In the genomic region with DNA sequence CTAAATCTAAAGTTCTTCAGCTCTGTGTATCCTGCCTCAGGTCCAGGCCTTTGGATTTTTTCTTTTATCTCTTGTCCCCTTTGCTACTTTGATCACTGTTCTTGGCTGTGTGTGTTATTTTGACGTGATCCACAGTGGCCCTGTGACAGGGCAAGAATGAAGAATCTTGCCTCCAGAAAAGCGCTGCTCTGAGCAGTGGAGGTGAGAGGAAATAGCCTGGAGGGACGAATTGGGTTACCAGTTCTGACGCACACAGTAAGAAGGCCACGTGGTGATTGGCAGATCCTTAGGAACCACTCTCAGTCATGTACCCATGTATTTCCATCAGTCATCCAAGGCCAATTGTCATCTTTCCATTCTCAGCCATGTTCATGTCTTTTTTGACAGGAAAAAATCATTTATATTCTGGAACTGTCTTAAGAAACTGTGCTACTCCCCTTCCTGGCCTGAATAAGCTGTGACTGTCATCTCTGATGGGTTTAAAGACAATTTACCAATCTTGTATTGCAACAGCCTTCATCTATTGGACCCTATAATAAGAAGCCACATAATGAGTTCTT, we compare ENCODE assay signal across 18 cellular contexts. TPM values are rescaled to one million over a fixed set of nuclear protein-coding genes. Genes with fewer than 3 reads are reported as not detected.
DNase-seq lines count a peak whose midpoint lies in the region; ATAC-seq and TF ChIP-seq lines count a peak whose summit lies in the region.
"Had no signal": no experiment of that assay in that cellular context is flagged by ENCODE, and none has a peak within 500 bp of the region (broad histone marks: within the 10 kb centered on the region; RNA-seq: fewer than 3 reads in every experiment).

No MANE protein-coding gene starts in this region.

- no peaks in the 10 kb centered on the region for H3K79me2 ChIP-seq in neural cell (replicated peaks; ENCODE audit: insufficient read depth, low read length)

- H3K4me3 Mint-ChIP-seq in stimulated activated naive CD8-positive, alpha-beta T cell treated with anti-CD3 and anti-CD28 coated beads, Interleukin-15, amount 100 ng/mL, for 72 hours: no peak overlapping the region
- H3K4me3 Mint-ChIP-seq in activated CD8-positive, alpha-beta T cell treated with anti-CD3 and anti-CD28 coated beads for 36 hours: no peak overlapping the region
- H3K4me3 Mint-ChIP-seq: CD14-positive monocyte; CD4-positive, alpha-beta memory T cell had no signal

- peak; percentile 39 for ATAC-seq in Right ventricle myocardium superior (ENCODE audit: poor library complexity)
- ATAC-seq in stimulated activated naive CD8-positive, alpha-beta T cell treated with anti-CD3 and anti-CD28 coated beads, Interleukin-15, amount 100 ng/mL, for 72 hours: no peak
- ATAC-seq in activated CD8-positive, alpha-beta T cell treated with anti-CD3 and anti-CD28 coated beads for 36 hours: no peak
- ATAC-seq: GM12878 had no signal

- H3K36me3 Mint-ChIP-seq in activated CD8-positive, alpha-beta T cell treated with anti-CD3 and anti-CD28 coated beads for 36 hours (ENCODE audit: low read depth): no peaks in the 10 kb centered on the region
- H3K36me3 Mint-ChIP-seq: CD14-positive monocyte; CD4-positive, alpha-beta memory T cell had no signal

- CTCF ChIA-PET in activated CD8-positive, alpha-beta T cell treated with anti-CD3 and anti-CD28 coated beads for 36 hours (lab: Charles Lee): no interaction called here

- H3K36me3 ChIP-seq in left ventricle myocardium inferior: no peaks in the 10 kb centered on the region
- H3K36me3 ChIP-seq in neural cell (ENCODE audit: insufficient read depth, low read length): no peaks in the 10 kb centered on the region
- H3K36me3 ChIP-seq: BLaER1, HAP-1 had no signal

- POLR2A ChIA-PET in activated CD8-positive, alpha-beta T cell treated with anti-CD3 and anti-CD28 coated beads for 36 hours (lab: Charles Lee): no interaction called here

- H3K27ac Mint-ChIP-seq in stimulated activated naive CD8-positive, alpha-beta T cell treated with anti-CD3 and anti-CD28 coated beads, Interleukin-15, amount 100 ng/mL, for 72 hours: no peak overlapping the region
- H3K27ac Mint-ChIP-seq in activated CD8-positive, alpha-beta T cell treated with anti-CD3 and anti-CD28 coated beads for 36 hours: no peak overlapping the region
- H3K27ac Mint-ChIP-seq: CD14-positive monocyte; CD4-positive, alpha-beta memory T cell had no signal

- H3K9me3 ChIP-seq in left ventricle myocardium inferior (replicated peaks): no peaks in the 10 kb centered on the region
- no peaks in the 10 kb centered on the region for H3K9me3 ChIP-seq in neural cell (ENCODE audit: low read length)
- H3K9me3 ChIP-seq: HAP-1 had no signal

- DNase-seq in ELF-1 (ENCODE audit: low read depth, low spot score): peak; percentile 23
- DNase-seq in Right ventricle myocardium superior: no peak
- no peak for DNase-seq in left ventricle myocardium inferior
- DNase-seq in stimulated activated naive CD8-positive, alpha-beta T cell treated with anti-CD3 and anti-CD28 coated beads, Interleukin-15, amount 100 ng/mL, for 72 hours: no peak
- no peak for DNase-seq in NCI-H187 treated with DMSO at 0.1 percent for 48 hours (lab: John Stamatoyannopoulos, UW)
- no peak for DNase-seq in activated CD8-positive, alpha-beta T cell treated with anti-CD3 and anti-CD28 coated beads for 36 hours
- no peak for DNase-seq in activated CD4-positive, alpha-beta T cell treated with anti-CD3 and anti-CD28 coated beads for 1 hour
- DNase-seq: 8988T; CD4-positive, alpha-beta memory T cell; DMS79 treated with DMSO at 0.1 percent for 48 hours; GM23248 had no signal

- peaks cover 3% of the 10 kb centered on the region for H3F3A ChIP-seq in neural cell (ENCODE audit: insufficient read depth, low read length, poor library complexity, severe bottlenecking)

- H3K9ac ChIP-seq in neural cell (ENCODE audit: low read length): peak overlapping the region; percentile 32
- H3K9ac ChIP-seq: BLaER1, GM23248 had no signal

- no peaks in the 10 kb centered on the region for H3K4me1 Mint-ChIP-seq in stimulated activated naive CD8-positive, alpha-beta T cell treated with anti-CD3 and anti-CD28 coated beads, Interleukin-15, amount 100 ng/mL, for 72 hours
- no peaks in the 10 kb centered on the region for H3K4me1 Mint-ChIP-seq in activated CD8-positive, alpha-beta T cell treated with anti-CD3 and anti-CD28 coated beads for 36 hours (ENCODE audit: low read depth)
- H3K4me1 Mint-ChIP-seq: CD14-positive monocyte; CD4-positive, alpha-beta memory T cell had no signal

- H3K9me3 Mint-ChIP-seq in stimulated activated naive CD8-positive, alpha-beta T cell treated with anti-CD3 and anti-CD28 coated beads, Interleukin-15, amount 100 ng/mL, for 72 hours: peaks cover 0 to 17% of the 10 kb centered on the region in 2 donors
- peaks cover 3% of the 10 kb centered on the region for H3K9me3 Mint-ChIP-seq in activated CD8-positive, alpha-beta T cell treated with anti-CD3 and anti-CD28 coated beads for 36 hours

- no peak for TF ChIP-seq RAD21 in neural cell (conservative IDR thresholded peaks at IDR 0.05)

- intact Hi-C loops in Right ventricle myocardium superior (cut with DNase I): no loop called here
- intact Hi-C loops in left ventricle myocardium inferior (cut with micrococcal nuclease): no loop called here
- intact Hi-C loops in activated CD8-positive, alpha-beta T cell treated with anti-CD3 and anti-CD28 coated beads for 36 hours (cut with micrococcal nuclease): no loop called here

- no peaks in the 10 kb centered on the region for H3K9me2 ChIP-seq in neural cell (ENCODE audit: insufficient read depth, low read length)

- no peak overlapping the region for H2AFZ ChIP-seq in neural cell (ENCODE audit: low read depth, low read length)
- H2AFZ ChIP-seq: GM23248 had no signal

- H3K27me3 Mint-ChIP-seq in stimulated activated naive CD8-positive, alpha-beta T cell treated with anti-CD3 and anti-CD28 coated beads, Interleukin-15, amount 100 ng/mL, for 72 hours: peaks cover 30% of the 10 kb centered on the region
- peaks cover 7% of the 10 kb centered on the region for H3K27me3 Mint-ChIP-seq in activated CD8-positive, alpha-beta T cell treated with anti-CD3 and anti-CD28 coated beads for 36 hours

- peaks cover 33% of the 10 kb centered on the region for H3K4me1 ChIP-seq in left ventricle myocardium inferior
- H3K4me1 ChIP-seq: BLaER1, HAP-1 had no signal

- no peaks in the 10 kb centered on the region for H4K20me1 ChIP-seq in neural cell (ENCODE audit: insufficient read depth)
- H4K20me1 ChIP-seq: BLaER1 had no signal

- H3K27me3 ChIP-seq in left ventricle myocardium inferior (ENCODE audit: low read depth) (no peaks in the 10 kb centered on the region), neural cell (ENCODE audit: insufficient read depth, low read depth, low read length) (no peaks in the 10 kb centered on the region)
- H3K27me3 ChIP-seq: BLaER1 had no signal

- peak; percentile 96 for TF ChIP-seq EP300 in neural cell (conservative IDR thresholded peaks at IDR 0.05; ENCODE audit: poor library complexity, severe bottlenecking)

- H3K4me3 ChIP-seq in left ventricle myocardium inferior: no peak overlapping the region
- H3K4me3 ChIP-seq in neural cell (ENCODE audit: low read length): peak overlapping the region; percentile 24
- H3K4me3 ChIP-seq: BLaER1, GM12878, GM23248, HAP-1 had no signal

- no peak for TF ChIP-seq CTCF in left ventricle myocardium inferior (IDR thresholded peaks at IDR 0.05; ENCODE audit: borderline replicate concordance)
- no peak for TF ChIP-seq CTCF in neural cell (IDR thresholded peaks at IDR 0.05; ENCODE audit: poor library complexity, severe bottlenecking)
- TF ChIP-seq CTCF in activated CD8-positive, alpha-beta T cell treated with anti-CD3 and anti-CD28 coated beads for 36 hours (IDR thresholded peaks at IDR 0.05): no peak

- H3K4me2 ChIP-seq in neural cell (ENCODE audit: low read length): no peak overlapping the region
- H3K4me2 ChIP-seq: BLaER1 had no signal

- H3K27ac ChIP-seq in left ventricle myocardium inferior (replicated peaks) (peak overlapping the region; percentile 47), neural cell (ENCODE audit: low read length) (peak overlapping the region; percentile 82)
- H3K27ac ChIP-seq: BLaER1, GM23248 had no signal

TF ChIP-seq in neural cell, 6 proteins besides CTCF, POLR2A, EP300 and RAD21:
- TF ChIP-seq EZH2 (IDR thresholded peaks at IDR 0.05; ENCODE audit: borderline replicate concordance, insufficient read depth, low read length, poor library complexity, severe bottlenecking) (no peak), POLR2AphosphoS5 (IDR thresholded peaks at IDR 0.05) (peak; percentile 55), MXI1 (conservative IDR thresholded peaks at IDR 0.05; ENCODE audit: poor library complexity, severe bottlenecking) (no peak), TAF1 (IDR thresholded peaks at IDR 0.05; ENCODE audit: low read depth) (no peak), SMC3 (conservative IDR thresholded peaks at IDR 0.05; ENCODE audit: poor library complexity) (no peak)
- TF ChIP-seq, protein P1, sequence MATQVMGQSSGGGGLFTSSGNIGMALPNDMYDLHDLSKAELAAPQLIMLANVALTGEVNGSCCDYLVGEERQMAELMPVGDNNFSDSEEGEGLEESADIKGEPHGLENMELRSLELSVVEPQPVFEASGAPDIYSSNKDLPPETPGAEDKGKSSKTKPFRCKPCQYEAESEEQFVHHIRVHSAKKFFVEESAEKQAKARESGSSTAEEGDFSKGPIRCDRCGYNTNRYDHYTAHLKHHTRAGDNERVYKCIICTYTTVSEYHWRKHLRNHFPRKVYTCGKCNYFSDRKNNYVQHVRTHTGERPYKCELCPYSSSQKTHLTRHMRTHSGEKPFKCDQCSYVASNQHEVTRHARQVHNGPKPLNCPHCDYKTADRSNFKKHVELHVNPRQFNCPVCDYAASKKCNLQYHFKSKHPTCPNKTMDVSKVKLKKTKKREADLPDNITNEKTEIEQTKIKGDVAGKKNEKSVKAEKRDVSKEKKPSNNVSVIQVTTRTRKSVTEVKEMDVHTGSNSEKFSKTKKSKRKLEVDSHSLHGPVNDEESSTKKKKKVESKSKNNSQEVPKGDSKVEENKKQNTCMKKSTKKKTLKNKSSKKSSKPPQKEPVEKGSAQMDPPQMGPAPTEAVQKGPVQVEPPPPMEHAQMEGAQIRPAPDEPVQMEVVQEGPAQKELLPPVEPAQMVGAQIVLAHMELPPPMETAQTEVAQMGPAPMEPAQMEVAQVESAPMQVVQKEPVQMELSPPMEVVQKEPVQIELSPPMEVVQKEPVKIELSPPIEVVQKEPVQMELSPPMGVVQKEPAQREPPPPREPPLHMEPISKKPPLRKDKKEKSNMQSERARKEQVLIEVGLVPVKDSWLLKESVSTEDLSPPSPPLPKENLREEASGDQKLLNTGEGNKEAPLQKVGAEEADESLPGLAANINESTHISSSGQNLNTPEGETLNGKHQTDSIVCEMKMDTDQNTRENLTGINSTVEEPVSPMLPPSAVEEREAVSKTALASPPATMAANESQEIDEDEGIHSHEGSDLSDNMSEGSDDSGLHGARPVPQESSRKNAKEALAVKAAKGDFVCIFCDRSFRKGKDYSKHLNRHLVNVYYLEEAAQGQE (IDR thresholded peaks at IDR 0.05; ENCODE audit: borderline replicate concordance): peak; percentile 43

RNA-seq across cellular contexts. Expression of a gene that starts 47.6 kb away (rescaled TPM):
- total RNA-seq in Right ventricle myocardium superior (26.9 TPM), left ventricle myocardium inferior (21.7 TPM)
- polyA plus RNA-seq in neural cell: 12.7 and 16.9 TPM in 2 replicates
- 46.1 and 48.2 TPM in 2 replicates for polyA minus RNA-seq in neural cell
- not detected for total RNA-seq in activated CD8-positive, alpha-beta T cell treated with anti-CD3 and anti-CD28 coated beads for 36 hours
- total RNA-seq: CD4-positive, alpha-beta memory T cell; G401 had no signal
- polyA plus RNA-seq: AG04450; CD14-positive monocyte; CD4-positive, alpha-beta memory T cell; GM23248 had no signal

Comparison
In these comparisons a context has a peak if more than half of its experiments do, and no peak if none do; other contexts are left out.
1. RNA of a gene that starts 47.6 kb away (total RNA-seq): 26.9 TPM in Right ventricle myocardium superior (single experiment) and 21.7 TPM in left ventricle myocardium inferior (single experiment); not detected in activated CD8-positive, alpha-beta T cell treated with anti-CD3 and anti-CD28 coated beads for 36 hours; every median in the first group is over 10 times any median in the second.